17 cellular contexts compared by ENCODE assay signal in the genomic region with DNA sequence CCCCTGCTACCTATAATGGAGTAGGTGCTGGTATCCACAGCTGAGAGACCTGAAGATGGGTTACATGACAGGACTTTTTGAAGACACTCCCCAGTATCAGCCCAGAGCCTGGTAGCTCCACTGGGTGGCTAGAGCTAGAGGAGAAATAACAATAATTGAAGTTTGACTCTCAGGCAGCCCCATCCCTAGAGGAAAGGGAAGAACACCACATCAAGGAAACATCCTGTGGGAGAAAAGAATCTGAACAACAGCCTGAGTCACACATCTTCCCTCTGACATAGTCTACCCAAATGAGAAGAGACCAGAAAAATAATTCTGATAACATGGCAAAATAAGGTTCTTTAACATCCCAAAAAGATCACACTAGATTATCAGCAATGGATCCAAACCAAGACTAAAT.
DNase-seq lines count a peak whose midpoint lies in the region; ATAC-seq, FAIRE-seq and TF ChIP-seq lines count a peak whose summit lies in the region.
"Had no signal": no experiment of that assay in that cellular context is flagged by ENCODE, and none has a peak within 500 bp of the region (broad histone marks: within the 10 kb centered on the region; RNA-seq: fewer than 3 reads in every experiment).

No MANE protein-coding gene starts in this region.

- no peak for FAIRE-seq in bronchial epithelial cell (lab: Jason Lieb, UNC)
- FAIRE-seq: GM12878, GM18507 had no signal

- no peak overlapping the region for H3K9ac ChIP-seq in mammary epithelial cell (ENCODE audit: insufficient read depth, low read length)
- H3K9ac ChIP-seq: BLaER1, GM23248 had no signal

- H3K27ac ChIP-seq in mammary epithelial cell (ENCODE audit: insufficient read depth, low read depth, low read length) (no peak overlapping the region), breast epithelium (no peak overlapping the region)
- H3K27ac ChIP-seq: 22Rv1, BLaER1, GM23248 had no signal

- no peak overlapping the region for H3K4me2 ChIP-seq in mammary epithelial cell (ENCODE audit: insufficient read depth, low read depth, low read length)

- CTCF ChIA-PET in mammary epithelial cell (lab: Charles Lee; ENCODE audit: low non-redundant PET) = no interaction called here

- no peak for ATAC-seq in HG03457 (IDR thresholded peaks at IDR 0.05; ENCODE audit: unreplicated experiment)
- no peak for ATAC-seq in HG03442 (IDR thresholded peaks at IDR 0.05; ENCODE audit: unreplicated experiment)
- ATAC-seq: GM12878 had no signal

- H3K36me3 ChIP-seq in mammary epithelial cell (ENCODE audit: insufficient read depth, low read length) (no peaks in the 10 kb centered on the region), breast epithelium (no peaks in the 10 kb centered on the region), bronchial epithelial cell (ENCODE audit: control insufficient read depth, insufficient read depth, low read length) (no peaks in the 10 kb centered on the region)
- H3K36me3 ChIP-seq: BLaER1 had no signal

- TF ChIP-seq CTCF in mammary epithelial cell (conservative IDR thresholded peaks at IDR 0.05 in 1 of 2, IDR thresholded peaks at IDR 0.05 in 1 of 2; ENCODE audit: extremely low read depth in 1 of 2, insufficient read depth in 1 of 2, low read depth in 1 of 2, low read length in 2 of 2) = no peak
- TF ChIP-seq CTCF in breast epithelium (IDR thresholded peaks at IDR 0.05) = no peak
- TF ChIP-seq CTCF in bronchial epithelial cell (IDR thresholded peaks at IDR 0.05; ENCODE audit: insufficient read depth, low read length, severe bottlenecking) = no peak

- DNase-seq in mammary epithelial cell (peak; percentile 18), breast epithelium (ENCODE audit: low spot score in 2 of 2) (no peak), RPMI7951 (ENCODE audit: low read depth) (peak; percentile 20), bronchial epithelial cell (ENCODE audit: low read depth) (peak; percentile 33), glomerular visceral epithelial cell (ENCODE audit: extremely low spot score) (no peak), SHP77 treated with DMSO at 0.1 percent for 48 hours (lab: John Stamatoyannopoulos, UW) (no peak)
- DNase-seq: AML-193; Caco-2; CD8-positive, alpha-beta memory T cell; DND-41; GM23248 had no signal

- peaks cover 5% of the 10 kb centered on the region for H3K4me1 ChIP-seq in mammary epithelial cell (ENCODE audit: insufficient read depth, low read length)
- H3K4me1 ChIP-seq in breast epithelium = no peaks in the 10 kb centered on the region
- H3K4me1 ChIP-seq: Caco-2 had no signal

- H3K4me3 ChIP-seq in mammary epithelial cell (replicated peaks in 1 of 3; ENCODE audit: insufficient read depth in 1 of 3, low read depth in 2 of 3, low read length in 3 of 3) = no peak overlapping the region
- no peak overlapping the region for H3K4me3 ChIP-seq in breast epithelium
- no peak overlapping the region for H3K4me3 ChIP-seq in bronchial epithelial cell (ENCODE audit: low read depth, low read length)
- H3K4me3 ChIP-seq: BLaER1, GM12878, GM23248 had no signal

- no TSS peak for BruUV-seq in mammary epithelial cell (replicated peaks; lab: Mats Ljungman, UMichigan)

- H3K79me2 ChIP-seq in mammary epithelial cell (ENCODE audit: insufficient read depth, low read length) = no peaks in the 10 kb centered on the region

- in situ Hi-C loops in mammary epithelial cell (cut with MboI; ENCODE audit: low sequenced_read_pairs in 2 of 2) = no loop called here

- H4K20me1 ChIP-seq in mammary epithelial cell (ENCODE audit: insufficient read depth, low read length) = no peaks in the 10 kb centered on the region
- H4K20me1 ChIP-seq: BLaER1 had no signal

- dilution Hi-C loops in mammary epithelial cell (cut with HindIII; ENCODE audit: low sequenced_read_pairs) = no loop called here

- H2AFZ ChIP-seq in mammary epithelial cell (ENCODE audit: low read depth, low read length) = peak overlapping the region; percentile 25
- H2AFZ ChIP-seq: GM23248 had no signal

- no peaks in the 10 kb centered on the region for H3K27me3 ChIP-seq in mammary epithelial cell (ENCODE audit: insufficient read depth, low read length)
- no peaks in the 10 kb centered on the region for H3K27me3 ChIP-seq in breast epithelium
- H3K27me3 ChIP-seq in bronchial epithelial cell (ENCODE audit: control insufficient read depth, insufficient read depth, low read length) = no peaks in the 10 kb centered on the region
- H3K27me3 ChIP-seq: BLaER1 had no signal

- TF ChIP-seq POLR2A in breast epithelium (IDR thresholded peaks at IDR 0.05) = no peak

- H3K9me3 ChIP-seq in mammary epithelial cell (replicated peaks; ENCODE audit: insufficient read depth, low read length) (no peaks in the 10 kb centered on the region), breast epithelium (peaks cover 0 to 6% of the 10 kb centered on the region in 2 donors)
- H3K9me3 ChIP-seq: BLaER1, Caco-2 had no signal

- intact Hi-C loops in mammary epithelial cell (cut with micrococcal nuclease) = no loop called here
- intact Hi-C loops in breast epithelium (cut with DNase I; ENCODE audit: low total_unique reads) = no loop called here

Comparison
In these comparisons a context has a peak if more than half of its experiments do, and no peak if none do; other contexts are left out.
1. DNase-seq: peak in mammary epithelial cell (single experiment), RPMI7951 (single experiment) and bronchial epithelial cell (single experiment); none in breast epithelium (0 of 2), glomerular visceral epithelial cell (single experiment) and SHP77 treated with DMSO at 0.1 percent for 48 hours (single experiment).